ENCODE assay signal across 8 cellular contexts in the genomic region with DNA sequence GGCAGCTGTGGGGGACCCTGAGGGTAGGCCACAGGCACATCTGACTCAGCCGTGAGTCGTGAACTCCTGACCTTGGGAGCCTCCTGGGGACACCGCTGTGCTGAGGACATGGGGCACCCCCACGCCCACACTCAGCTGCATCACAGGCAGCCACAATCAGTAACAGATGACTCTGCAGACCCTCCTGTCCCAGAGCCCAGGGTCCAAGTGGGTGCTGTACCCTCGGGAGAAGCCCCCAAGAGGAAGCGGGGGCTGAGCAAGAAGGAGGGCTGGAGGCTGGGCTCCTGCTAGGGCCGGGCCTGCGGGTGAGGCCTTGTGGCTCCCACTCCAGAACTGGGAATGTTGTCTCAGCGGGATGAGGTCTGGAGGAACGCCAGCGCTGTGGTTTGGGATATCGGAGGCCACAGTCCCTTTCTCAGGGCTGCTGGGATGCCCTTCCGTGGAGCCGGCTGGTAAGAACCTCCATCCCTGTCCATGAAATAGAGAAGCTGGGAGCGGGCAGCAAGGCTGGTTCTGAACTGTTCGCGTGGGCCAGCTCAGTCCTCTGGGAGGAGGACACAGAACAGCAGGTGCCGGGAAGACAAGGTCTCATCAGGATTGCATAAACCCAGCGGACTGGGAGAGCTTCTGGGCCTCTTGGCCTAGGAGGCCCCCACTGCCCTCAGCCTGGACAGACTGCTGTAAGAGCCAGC. TPM values are rescaled to one million over a fixed set of nuclear protein-coding genes. Genes with fewer than 3 reads are reported as not detected.
DNase-seq lines count a peak whose midpoint lies in the region; ATAC-seq, FAIRE-seq and TF ChIP-seq lines count a peak whose summit lies in the region.

No MANE protein-coding gene starts in this region.

- peak; percentile 63 for ATAC-seq in activated T-helper 17 cell treated with anti-CD3 and anti-CD28 coated beads, Interleukin-2, amount 50 U/mL, for 72 hours (replicated peaks)
- no peak for ATAC-seq in HG03280 (IDR thresholded peaks at IDR 0.05; ENCODE audit: unreplicated experiment)
- no peak for ATAC-seq in HG03139 (IDR thresholded peaks at IDR 0.05; ENCODE audit: unreplicated experiment)

- peaks cover 6% of the 10 kb centered on the region for H3K4me1 Mint-ChIP-seq in activated T-helper 17 cell treated with anti-CD3 and anti-CD28 coated beads, Interleukin-2, amount 50 U/mL, for 72 hours

- no peaks in the 10 kb centered on the region for H3K9me3 ChIP-seq in liver (ENCODE audit: control insufficient read depth in 4 of 4, low read length in 3 of 4)
- no peaks in the 10 kb centered on the region for H3K9me3 ChIP-seq in transverse colon

- H3K36me3 ChIP-seq in liver (ENCODE audit: control insufficient read depth in 4 of 4, insufficient read depth in 3 of 4, low read depth in 1 of 4, low read length in 3 of 4): no peaks in the 10 kb centered on the region
- H3K36me3 ChIP-seq in transverse colon: no peaks in the 10 kb centered on the region

- H3K4me3 ChIP-seq in liver (ENCODE audit: low read depth in 1 of 3, low read length in 3 of 3) (no peak overlapping the region), transverse colon (no peak overlapping the region)

- no peak overlapping the region for H3K9ac ChIP-seq in liver (ENCODE audit: low read depth in 1 of 2, low read length in 2 of 2)

- H3K27me3 Mint-ChIP-seq in activated T-helper 17 cell treated with anti-CD3 and anti-CD28 coated beads, Interleukin-2, amount 50 U/mL, for 72 hours: peaks cover 20% of the 10 kb centered on the region

- no peaks in the 10 kb centered on the region for H3K9me3 Mint-ChIP-seq in activated T-helper 17 cell treated with anti-CD3 and anti-CD28 coated beads, Interleukin-2, amount 50 U/mL, for 72 hours

- H3K4me1 ChIP-seq in liver (ENCODE audit: control insufficient read depth in 4 of 4, insufficient read depth in 4 of 4, low read length in 3 of 4) (peaks cover 38 to 66% (median 44%) of the 10 kb centered on the region in 4 donors), transverse colon (peaks cover 49 to 72% (median 62%) of the 10 kb centered on the region in 4 donors)

- TF ChIP-seq RAD21 in liver (IDR thresholded peaks at IDR 0.05): no peak

- TF ChIP-seq POLR2A in transverse colon (IDR thresholded peaks at IDR 0.05): no peak
- no peak for TF ChIP-seq POLR2A in GM12891 (IDR thresholded peaks at IDR 0.05; ENCODE audit: low read depth, low read length)

- H3K27me3 ChIP-seq in liver (ENCODE audit: control insufficient read depth in 4 of 4, insufficient read depth in 4 of 4, low read length in 3 of 4) (no peaks in the 10 kb centered on the region), transverse colon (peaks cover 61% of the 10 kb centered on the region)

- WGBS in liver: 58% methylated on average over 19 of the region's 19 CpGs
- 58% methylated on average over 19 of the region's 19 CpGs; no CpG with 5 or more reads in 1 of the 2 donors for WGBS in transverse colon (ENCODE audit: low coverage in 1 of 2), 2 donors

- intact Hi-C loops in transverse colon (cut with DNase I; ENCODE audit: low total_unique reads): no loop called here

- no peak overlapping the region for H3K4me3 Mint-ChIP-seq in activated T-helper 17 cell treated with anti-CD3 and anti-CD28 coated beads, Interleukin-2, amount 50 U/mL, for 72 hours

- H3K36me3 Mint-ChIP-seq in activated T-helper 17 cell treated with anti-CD3 and anti-CD28 coated beads, Interleukin-2, amount 50 U/mL, for 72 hours (ENCODE audit: low read depth): no peaks in the 10 kb centered on the region

- peak overlapping the region; percentile 57 to 67 for H3K27ac ChIP-seq in liver (ENCODE audit: low read depth in 1 of 2, low read length in 2 of 2)
- peak overlapping the region; percentile 86 to 97 (median 88) for H3K27ac ChIP-seq in transverse colon

- TF ChIP-seq CTCF in liver (IDR thresholded peaks at IDR 0.05; ENCODE audit: low read depth, low read length, missing input control) (no peak), transverse colon (IDR thresholded peaks at IDR 0.05) (no peak)

- no peak overlapping the region for H3K27ac Mint-ChIP-seq in activated T-helper 17 cell treated with anti-CD3 and anti-CD28 coated beads, Interleukin-2, amount 50 U/mL, for 72 hours

- FAIRE-seq in GM12891 (lab: Jason Lieb, UNC): no peak

- in situ Hi-C loops in transverse colon (cut with MboI; ENCODE audit: low pct_ligation_motif_present in 1 of 4, low pct_unique_long_range_greater_than_20kb in 1 of 4, low sequenced_read_pairs in 3 of 4): no loop called here

- DNase-seq in activated effector memory CD4-positive, alpha-beta T cell treated with anti-CD3 and anti-CD28 coated beads, Interleukin-2, amount 50 U/mL, for 16 hours: peak; percentile 68
- no peak for DNase-seq in activated effector memory CD4-positive, alpha-beta T cell treated with Interleukin-2 at 50 U/mL for 16 hours
- DNase-seq in transverse colon (no peak), GM12891 (ENCODE audit: insufficient read length, low spot score) (no peak)

- TF ChIP-seq EP300 in transverse colon (IDR thresholded peaks at IDR 0.05; ENCODE audit: low read depth): no peak

TF ChIP-seq in liver, 16 proteins besides CTCF, POLR2A, EP300 and RAD21 (continues in another document):
- TF ChIP-seq REST (IDR thresholded peaks at IDR 0.05): no peak

TF ChIP-seq in GM12891, 5 proteins besides CTCF, POLR2A, EP300 and RAD21:
- no peak for TF ChIP-seq SPI1 (IDR thresholded peaks at IDR 0.05; ENCODE audit: low read depth, low read length)
- TF ChIP-seq POU2F2 (IDR thresholded peaks at IDR 0.05; ENCODE audit: low read depth, low read length): no peak
- no peak for TF ChIP-seq TAF1 (IDR thresholded peaks at IDR 0.05; ENCODE audit: low read depth, low read length)
- no peak for TF ChIP-seq POLR2AphosphoS5 (IDR thresholded peaks at IDR 0.05; ENCODE audit: low read depth, low read length)
- no peak for TF ChIP-seq PAX5 (IDR thresholded peaks at IDR 0.05; ENCODE audit: insufficient read depth, low read length, severe bottlenecking)

RNA-seq across cellular contexts. Expression of gene LAMA5, which starts 3.1 kb away (rescaled TPM):
- total RNA-seq in activated T-helper 17 cell treated with anti-CD3 and anti-CD28 coated beads, Interleukin-2, amount 50 U/mL, for 72 hours: under 1 TPM; 0.29 to 0.39 TPM
- total RNA-seq in liver (10 to 100 TPM in 1 of 2 donors, 1 to 10 TPM in 1; 3.6 to 40.2 TPM), transverse colon (100 to 1,000 TPM in 2 of 4 donors, 10 to 100 TPM in 2; 33.2 to 269 (median 91.3) TPM)
- 10 to 100 TPM; 13.4 to 13.9 TPM for polyA plus RNA-seq in liver
- 1.3 TPM for polyA plus RNA-seq in GM12891 (2012; ENCODE audit: low read depth, missing spikeins)

RNA-seq across cellular contexts. Expression of gene RPS21, which starts 16.6 kb away (rescaled TPM):
- 1,000 to 10,000 TPM; 2,323 to 2,749 TPM for total RNA-seq in activated T-helper 17 cell treated with anti-CD3 and anti-CD28 coated beads, Interleukin-2, amount 50 U/mL, for 72 hours
- total RNA-seq in liver: 100 to 1,000 TPM; 378 to 499 TPM
- polyA plus RNA-seq in liver: 1,000 to 10,000 TPM in 1 of 2 donors, 100 to 1,000 TPM in 1; 278 to 1,588 TPM
- 1,000 to 10,000 TPM in 3 of 4 donors, 100 to 1,000 TPM in 1; 585 to 2,728 (median 1,375) TPM for total RNA-seq in transverse colon
- 7,261 TPM for polyA plus RNA-seq in GM12891 (2012; ENCODE audit: low read depth, missing spikeins)

RNA-seq across cellular contexts. Expression of gene CABLES2, which starts 36.8 kb away (rescaled TPM):
- total RNA-seq in activated T-helper 17 cell treated with anti-CD3 and anti-CD28 coated beads, Interleukin-2, amount 50 U/mL, for 72 hours: 1 to 10 TPM; 6.8 to 6.9 TPM
- total RNA-seq in liver: 1 to 10 TPM; 2.0 to 3.2 TPM
- polyA plus RNA-seq in liver: 1 to 10 TPM in 1 of 2 donors, under 1 TPM in 1; 0.92 to 2.0 TPM
- total RNA-seq in transverse colon: 10 to 100 TPM in 1 of 4 donors, 1 to 10 TPM in 3; 3.7 to 10.1 (median 8.5) TPM
- 4.9 TPM for polyA plus RNA-seq in GM12891 (2012; ENCODE audit: low read depth, missing spikeins)

RNA-seq across cellular contexts. Expression of gene RBBP8NL, which starts 57.1 kb away (rescaled TPM):
- not detected for total RNA-seq in activated T-helper 17 cell treated with anti-CD3 and anti-CD28 coated beads, Interleukin-2, amount 50 U/mL, for 72 hours
- under 1 TPM; under 0.01 to 0.14 TPM for total RNA-seq in liver
- not detected for polyA plus RNA-seq in liver
- total RNA-seq in transverse colon: 1 to 10 TPM in 3 of 4 donors, under 1 TPM in 1; 0.75 to 9.4 (median 4.3) TPM
- polyA plus RNA-seq in GM12891 (2012; ENCODE audit: low read depth, missing spikeins): not detected
